In genomic region chr1:151782026-151782425, GRCh38 we compare ENCODE assay signal across 2 cellular contexts. TPM values are rescaled to one million over a fixed set of nuclear protein-coding genes. Genes with fewer than 3 reads are reported as not detected.
"Had no signal": no experiment of that assay in that cellular context is flagged by ENCODE, and none has a peak within 500 bp of the region (broad histone marks: within the 10 kb centered on the region; RNA-seq: fewer than 3 reads in every experiment).

No MANE protein-coding gene starts in this region.

RNA-seq across cellular contexts. Expression of gene LINGO4, which starts 23.2 kb away (rescaled TPM):
- total RNA-seq: G401, GM12878 had no signal
- polyA plus RNA-seq: GM12878 had no signal

RNA-seq across cellular contexts. Expression of gene RORC, which starts 49.6 kb away (rescaled TPM):
- total RNA-seq: G401, GM12878 had no signal
- polyA plus RNA-seq: GM12878 had no signal

RNA-seq across cellular contexts. Expression of gene C2CD4D, which starts 57.6 kb away (rescaled TPM):
- total RNA-seq: G401 had no signal
